In the genomic region with DNA sequence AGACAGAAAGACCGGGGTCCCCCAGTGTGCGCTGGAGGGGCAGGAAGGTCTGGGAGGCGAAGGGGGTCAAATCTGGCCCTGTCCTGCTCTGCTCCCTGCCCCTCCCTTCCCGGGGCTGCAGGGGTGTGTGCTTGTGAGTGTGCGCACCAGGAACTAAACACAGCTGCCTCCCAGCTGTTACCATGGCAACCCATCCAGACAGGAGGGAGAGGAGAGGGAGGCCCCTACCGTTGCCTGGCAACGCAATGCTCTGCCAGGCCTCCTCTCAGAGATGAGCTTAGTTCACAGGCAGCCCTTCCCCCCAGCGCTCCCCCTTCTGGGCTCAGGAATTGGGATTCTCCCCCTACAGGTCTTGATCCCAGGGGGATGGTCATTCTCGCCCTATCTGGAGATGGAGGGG, we compare ENCODE assay signal across 1 cellular context.
TF ChIP-seq lines count a peak whose summit lies in the region.

No MANE protein-coding gene starts in this region.

TF ChIP-seq in HEK293, 187 proteins besides CTCF, POLR2A, EP300 and RAD21 (continued from another document):
- TF ChIP-seq, protein P1, sequence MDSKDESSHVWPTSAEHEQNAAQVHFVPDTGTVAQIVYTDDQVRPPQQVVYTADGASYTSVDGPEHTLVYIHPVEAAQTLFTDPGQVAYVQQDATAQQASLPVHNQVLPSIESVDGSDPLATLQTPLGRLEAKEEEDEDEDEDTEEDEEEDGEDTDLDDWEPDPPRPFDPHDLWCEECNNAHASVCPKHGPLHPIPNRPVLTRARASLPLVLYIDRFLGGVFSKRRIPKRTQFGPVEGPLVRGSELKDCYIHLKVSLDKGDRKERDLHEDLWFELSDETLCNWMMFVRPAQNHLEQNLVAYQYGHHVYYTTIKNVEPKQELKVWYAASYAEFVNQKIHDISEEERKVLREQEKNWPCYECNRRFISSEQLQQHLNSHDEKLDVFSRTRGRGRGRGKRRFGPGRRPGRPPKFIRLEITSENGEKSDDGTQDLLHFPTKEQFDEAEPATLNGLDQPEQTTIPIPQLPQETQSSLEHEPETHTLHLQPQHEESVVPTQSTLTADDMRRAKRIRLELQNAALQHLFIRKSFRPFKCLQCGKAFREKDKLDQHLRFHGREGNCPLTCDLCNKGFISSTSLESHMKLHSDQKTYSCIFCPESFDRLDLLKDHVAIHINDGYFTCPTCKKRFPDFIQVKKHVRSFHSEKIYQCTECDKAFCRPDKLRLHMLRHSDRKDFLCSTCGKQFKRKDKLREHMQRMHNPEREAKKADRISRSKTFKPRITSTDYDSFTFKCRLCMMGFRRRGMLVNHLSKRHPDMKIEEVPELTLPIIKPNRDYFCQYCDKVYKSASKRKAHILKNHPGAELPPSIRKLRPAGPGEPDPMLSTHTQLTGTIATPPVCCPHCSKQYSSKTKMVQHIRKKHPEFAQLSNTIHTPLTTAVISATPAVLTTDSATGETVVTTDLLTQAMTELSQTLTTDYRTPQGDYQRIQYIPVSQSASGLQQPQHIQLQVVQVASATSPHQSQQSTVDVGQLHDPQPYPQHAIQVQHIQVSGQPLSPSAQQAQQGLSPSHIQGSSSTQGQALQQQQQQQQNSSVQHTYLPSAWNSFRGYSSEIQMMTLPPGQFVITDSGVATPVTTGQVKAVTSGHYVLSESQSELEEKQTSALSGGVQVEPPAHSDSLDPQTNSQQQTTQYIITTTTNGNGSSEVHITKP (tag by site-specific recombination; IDR thresholded peaks at IDR 0.05): 0 out of 2 replicates have a peak, but pooled peaks have one; percentile 17
- TF ChIP-seq, protein P2, sequence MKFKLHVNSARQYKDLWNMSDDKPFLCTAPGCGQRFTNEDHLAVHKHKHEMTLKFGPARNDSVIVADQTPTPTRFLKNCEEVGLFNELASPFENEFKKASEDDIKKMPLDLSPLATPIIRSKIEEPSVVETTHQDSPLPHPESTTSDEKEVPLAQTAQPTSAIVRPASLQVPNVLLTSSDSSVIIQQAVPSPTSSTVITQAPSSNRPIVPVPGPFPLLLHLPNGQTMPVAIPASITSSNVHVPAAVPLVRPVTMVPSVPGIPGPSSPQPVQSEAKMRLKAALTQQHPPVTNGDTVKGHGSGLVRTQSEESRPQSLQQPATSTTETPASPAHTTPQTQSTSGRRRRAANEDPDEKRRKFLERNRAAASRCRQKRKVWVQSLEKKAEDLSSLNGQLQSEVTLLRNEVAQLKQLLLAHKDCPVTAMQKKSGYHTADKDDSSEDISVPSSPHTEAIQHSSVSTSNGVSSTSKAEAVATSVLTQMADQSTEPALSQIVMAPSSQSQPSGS (tag by site-specific recombination; IDR thresholded peaks at IDR 0.05; ENCODE audit: low read depth): no peak
- TF ChIP-seq ZNF311 (tag by site-specific recombination; IDR thresholded peaks at IDR 0.05; ENCODE audit: borderline replicate concordance) (no peak), ZNF274 (IDR thresholded peaks at IDR 0.05; ENCODE audit: low read length) (no peak), ZNF274 (tag by site-specific recombination; IDR thresholded peaks at IDR 0.05; ENCODE audit: borderline replicate concordance) (no peak), KLF9 (tag by site-specific recombination; IDR thresholded peaks at IDR 0.05; ENCODE audit: low read depth) (peak; percentile 45), ZNF2 (tag by site-specific recombination; IDR thresholded peaks at IDR 0.05) (peak; percentile 62; the same call in 1 of the 2 replicates), ZNF223 (tag by site-specific recombination; IDR thresholded peaks at IDR 0.05) (no peak), ZFP37 (tag by site-specific recombination; IDR thresholded peaks at IDR 0.05) (no peak), MYNN (tag by site-specific recombination; IDR thresholded peaks at IDR 0.05; ENCODE audit: borderline replicate concordance) (peak; percentile 88), ZNF561 (tag by site-specific recombination; IDR thresholded peaks at IDR 0.05; ENCODE audit: borderline replicate concordance) (no peak), KLF16 (tag by site-specific recombination; IDR thresholded peaks at IDR 0.05) (0 out of 2 replicates have a peak, but pooled peaks have one; percentile 30)
- TF ChIP-seq, protein P3, sequence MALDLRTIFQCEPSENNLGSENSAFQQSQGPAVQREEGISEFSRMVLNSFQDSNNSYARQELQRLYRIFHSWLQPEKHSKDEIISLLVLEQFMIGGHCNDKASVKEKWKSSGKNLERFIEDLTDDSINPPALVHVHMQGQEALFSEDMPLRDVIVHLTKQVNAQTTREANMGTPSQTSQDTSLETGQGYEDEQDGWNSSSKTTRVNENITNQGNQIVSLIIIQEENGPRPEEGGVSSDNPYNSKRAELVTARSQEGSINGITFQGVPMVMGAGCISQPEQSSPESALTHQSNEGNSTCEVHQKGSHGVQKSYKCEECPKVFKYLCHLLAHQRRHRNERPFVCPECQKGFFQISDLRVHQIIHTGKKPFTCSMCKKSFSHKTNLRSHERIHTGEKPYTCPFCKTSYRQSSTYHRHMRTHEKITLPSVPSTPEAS (tag by site-specific recombination; IDR thresholded peaks at IDR 0.05): peak; percentile 38; the same call in 1 of the 2 replicates
- TF ChIP-seq, protein P4, sequence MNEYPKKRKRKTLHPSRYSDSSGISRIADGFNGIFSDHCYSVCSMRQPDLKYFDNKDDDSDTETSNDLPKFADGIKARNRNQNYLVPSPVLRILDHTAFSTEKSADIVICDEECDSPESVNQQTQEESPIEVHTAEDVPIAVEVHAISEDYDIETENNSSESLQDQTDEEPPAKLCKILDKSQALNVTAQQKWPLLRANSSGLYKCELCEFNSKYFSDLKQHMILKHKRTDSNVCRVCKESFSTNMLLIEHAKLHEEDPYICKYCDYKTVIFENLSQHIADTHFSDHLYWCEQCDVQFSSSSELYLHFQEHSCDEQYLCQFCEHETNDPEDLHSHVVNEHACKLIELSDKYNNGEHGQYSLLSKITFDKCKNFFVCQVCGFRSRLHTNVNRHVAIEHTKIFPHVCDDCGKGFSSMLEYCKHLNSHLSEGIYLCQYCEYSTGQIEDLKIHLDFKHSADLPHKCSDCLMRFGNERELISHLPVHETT (tag by site-specific recombination; IDR thresholded peaks at IDR 0.05): no peak
- TF ChIP-seq, protein P5, sequence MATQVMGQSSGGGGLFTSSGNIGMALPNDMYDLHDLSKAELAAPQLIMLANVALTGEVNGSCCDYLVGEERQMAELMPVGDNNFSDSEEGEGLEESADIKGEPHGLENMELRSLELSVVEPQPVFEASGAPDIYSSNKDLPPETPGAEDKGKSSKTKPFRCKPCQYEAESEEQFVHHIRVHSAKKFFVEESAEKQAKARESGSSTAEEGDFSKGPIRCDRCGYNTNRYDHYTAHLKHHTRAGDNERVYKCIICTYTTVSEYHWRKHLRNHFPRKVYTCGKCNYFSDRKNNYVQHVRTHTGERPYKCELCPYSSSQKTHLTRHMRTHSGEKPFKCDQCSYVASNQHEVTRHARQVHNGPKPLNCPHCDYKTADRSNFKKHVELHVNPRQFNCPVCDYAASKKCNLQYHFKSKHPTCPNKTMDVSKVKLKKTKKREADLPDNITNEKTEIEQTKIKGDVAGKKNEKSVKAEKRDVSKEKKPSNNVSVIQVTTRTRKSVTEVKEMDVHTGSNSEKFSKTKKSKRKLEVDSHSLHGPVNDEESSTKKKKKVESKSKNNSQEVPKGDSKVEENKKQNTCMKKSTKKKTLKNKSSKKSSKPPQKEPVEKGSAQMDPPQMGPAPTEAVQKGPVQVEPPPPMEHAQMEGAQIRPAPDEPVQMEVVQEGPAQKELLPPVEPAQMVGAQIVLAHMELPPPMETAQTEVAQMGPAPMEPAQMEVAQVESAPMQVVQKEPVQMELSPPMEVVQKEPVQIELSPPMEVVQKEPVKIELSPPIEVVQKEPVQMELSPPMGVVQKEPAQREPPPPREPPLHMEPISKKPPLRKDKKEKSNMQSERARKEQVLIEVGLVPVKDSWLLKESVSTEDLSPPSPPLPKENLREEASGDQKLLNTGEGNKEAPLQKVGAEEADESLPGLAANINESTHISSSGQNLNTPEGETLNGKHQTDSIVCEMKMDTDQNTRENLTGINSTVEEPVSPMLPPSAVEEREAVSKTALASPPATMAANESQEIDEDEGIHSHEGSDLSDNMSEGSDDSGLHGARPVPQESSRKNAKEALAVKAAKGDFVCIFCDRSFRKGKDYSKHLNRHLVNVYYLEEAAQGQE (tag by site-specific recombination; IDR thresholded peaks at IDR 0.05): no peak
- TF ChIP-seq, protein P6, sequence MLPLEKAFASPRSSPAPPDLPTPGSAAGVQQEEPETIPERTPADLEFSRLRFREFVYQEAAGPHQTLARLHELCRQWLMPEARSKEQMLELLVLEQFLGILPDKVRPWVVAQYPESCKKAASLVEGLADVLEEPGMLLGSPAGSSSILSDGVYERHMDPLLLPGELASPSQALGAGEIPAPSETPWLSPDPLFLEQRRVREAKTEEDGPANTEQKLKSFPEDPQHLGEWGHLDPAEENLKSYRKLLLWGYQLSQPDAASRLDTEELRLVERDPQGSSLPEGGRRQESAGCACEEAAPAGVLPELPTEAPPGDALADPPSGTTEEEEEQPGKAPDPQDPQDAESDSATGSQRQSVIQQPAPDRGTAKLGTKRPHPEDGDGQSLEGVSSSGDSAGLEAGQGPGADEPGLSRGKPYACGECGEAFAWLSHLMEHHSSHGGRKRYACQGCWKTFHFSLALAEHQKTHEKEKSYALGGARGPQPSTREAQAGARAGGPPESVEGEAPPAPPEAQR (tag by site-specific recombination; IDR thresholded peaks at IDR 0.05): no peak
